In the genomic region with DNA sequence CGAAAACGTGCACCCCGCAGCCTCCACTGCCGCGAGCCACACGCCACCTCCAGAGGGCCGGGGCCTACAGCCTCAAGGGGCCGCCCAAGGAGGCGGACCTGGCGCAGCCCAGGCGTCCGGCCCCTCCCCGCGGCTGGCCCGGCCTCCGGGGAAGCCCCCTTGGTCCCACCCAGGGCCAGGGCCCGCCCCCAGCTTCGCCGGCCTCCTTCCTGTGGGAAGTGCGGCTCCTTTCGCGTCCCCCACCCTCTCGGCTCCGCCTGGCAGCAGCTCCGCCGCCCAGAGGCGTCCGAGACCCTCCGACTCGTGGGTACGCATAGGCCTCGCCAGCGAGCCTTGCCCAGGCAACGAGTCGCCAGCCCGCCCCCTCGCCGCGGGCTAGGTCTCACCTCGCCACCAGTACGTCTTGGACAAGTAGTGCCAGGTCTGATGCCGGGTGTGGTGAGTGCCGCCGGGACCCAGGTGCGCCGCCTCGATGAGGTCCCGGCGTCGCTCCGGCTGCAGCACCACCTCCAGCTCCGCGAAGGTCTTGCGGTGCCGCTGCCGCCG, we compare ENCODE assay signal across 8 cellular contexts. TPM values are rescaled to one million over a fixed set of nuclear protein-coding genes. Genes with fewer than 3 reads are reported as not detected.
A peak's percentile ranks its signal among the peaks of the same experiment; 100 is the strongest.
DNase-seq lines count a peak whose midpoint lies in the region; ATAC-seq, FAIRE-seq and TF ChIP-seq lines count a peak whose summit lies in the region.

No MANE protein-coding gene starts in this region.

- peak; percentile 86 for DNase-seq in GM12891 (ENCODE audit: insufficient read length, low spot score)
- peak; percentile 84 for DNase-seq in RCC 7860 (ENCODE audit: low spot score)
- DNase-seq in adrenal gland: peak; percentile 93 to 96 (median 95)
- DNase-seq in hepatocyte (ENCODE audit: low spot score): peak; percentile 98
- peak; percentile 95 for DNase-seq in skeletal muscle cell (ENCODE audit: low read depth)
- no peak for DNase-seq in NCI-H446 treated with DMSO at 0.1 percent for 48 hours (lab: John Stamatoyannopoulos, UW)
- DNase-seq in NOMO-1 (lab: John Stamatoyannopoulos, UW; ENCODE audit: unreplicated experiment in 2 of 2): no peak

- H3K79me2 ChIP-seq in hepatocyte: peaks cover 47% of the 10 kb centered on the region

- peaks cover 2% of the 10 kb centered on the region for H4K20me1 ChIP-seq in hepatocyte (ENCODE audit: insufficient read depth, poor library complexity, severe bottlenecking)

- TF ChIP-seq POLR2A in GM12891 (IDR thresholded peaks at IDR 0.05; ENCODE audit: low read depth, low read length): peak; percentile 61; the same call in 1 of the 2 replicates
- TF ChIP-seq POLR2A in adrenal gland (IDR thresholded peaks at IDR 0.05): peak; percentile 1 to 90

- TF ChIP-seq CTCF in adrenal gland (IDR thresholded peaks at IDR 0.05): peak in 1 of 6 experiments; percentile 3
- no peak for TF ChIP-seq CTCF in hepatocyte (IDR thresholded peaks at IDR 0.05; ENCODE audit: poor library complexity)

- H3K36me3 ChIP-seq in adrenal gland (replicated peaks in 1 of 2) (peaks cover 0 to 15% of the 10 kb centered on the region in 2 donors), hepatocyte (replicated peaks; ENCODE audit: insufficient read depth, low read depth) (no peaks in the 10 kb centered on the region)

- no peaks in the 10 kb centered on the region for H3K9me2 ChIP-seq in hepatocyte (replicated peaks; ENCODE audit: insufficient read depth)

- peak; percentile 84 for ATAC-seq in HG02759 (IDR thresholded peaks at IDR 0.05; ENCODE audit: unreplicated experiment)

- 0% methylated on average over 12 to 57 of the region's 57 CpGs; no CpG with 5 or more reads in 1 of the 4 donors for WGBS in adrenal gland, 4 donors
- under 1% methylated on average over 44 of the region's 57 CpGs for WGBS in hepatocyte (ENCODE audit: low lambda C conversion rate, missing lambda C conversion rate)

- intact Hi-C loops in adrenal gland (cut with DNase I): no loop called here

- H3K9me3 ChIP-seq in adrenal gland (replicated peaks in 1 of 3) (no peaks in the 10 kb centered on the region), hepatocyte (ENCODE audit: low read depth) (no peaks in the 10 kb centered on the region)

- peak overlapping the region; percentile 85 for H2AFZ ChIP-seq in hepatocyte

- H3K27ac ChIP-seq in adrenal gland (peak overlapping the region; percentile 93 to 99 (median 97)), hepatocyte (peak overlapping the region; percentile 95)

- H3K4me1 ChIP-seq in adrenal gland (replicated peaks in 1 of 2) (peaks cover 7 to 28% of the 10 kb centered on the region in 2 donors), hepatocyte (ENCODE audit: insufficient read depth) (peaks cover 4% of the 10 kb centered on the region)

- FAIRE-seq in GM12891 (lab: Jason Lieb, UNC): peak; percentile 86
- no peak for FAIRE-seq in RCC 7860 (lab: Jason Lieb, UNC)

- H3K4me3 ChIP-seq in adrenal gland (peak overlapping the region; percentile 81 to 98 (median 96)), hepatocyte (peak overlapping the region; percentile 50), skeletal muscle cell (ENCODE audit: low read depth, low read length) (peak overlapping the region; percentile 99)

- peak overlapping the region; percentile 82 for H3K4me2 ChIP-seq in hepatocyte

- H3K27me3 ChIP-seq in adrenal gland (no peaks in the 10 kb centered on the region), hepatocyte (no peaks in the 10 kb centered on the region)

TF ChIP-seq in GM12891, 5 proteins besides CTCF, POLR2A, EP300 and RAD21:
- TF ChIP-seq SPI1 (IDR thresholded peaks at IDR 0.05; ENCODE audit: low read depth, low read length): 0 out of 2 replicates have a peak, but pooled peaks have one; percentile 10
- peak; percentile 44; the same call in 1 of the 2 replicates for TF ChIP-seq POU2F2 (IDR thresholded peaks at IDR 0.05; ENCODE audit: low read depth, low read length)
- peak; percentile 52 for TF ChIP-seq TAF1 (IDR thresholded peaks at IDR 0.05; ENCODE audit: low read depth, low read length)
- peak; percentile 56; the same call in 1 of the 2 replicates for TF ChIP-seq POLR2AphosphoS5 (IDR thresholded peaks at IDR 0.05; ENCODE audit: low read depth, low read length)
- peak; percentile 31 for TF ChIP-seq PAX5 (IDR thresholded peaks at IDR 0.05; ENCODE audit: insufficient read depth, low read length, severe bottlenecking)

RNA-seq across cellular contexts. Expression of a gene that starts 0.6 kb away (rescaled TPM):
- polyA plus RNA-seq in GM12891 (2012; ENCODE audit: low read depth, missing spikeins): 6.4 TPM
- total RNA-seq in adrenal gland (10 to 100 TPM; 10.8 to 20.0 (median 14.2) TPM), hepatocyte (19.0 and 20.1 TPM in 2 replicates)
- polyA plus RNA-seq in adrenal gland (10 to 100 TPM in 1 of 3 donors, 1 to 10 TPM in 2; 4.9 to 16.5 (median 6.7) TPM), hepatocyte (4.9 and 5.1 TPM in 2 replicates)

RNA-seq across cellular contexts. Expression of a gene that starts 10.2 kb away (rescaled TPM):
- polyA plus RNA-seq in GM12891 (2012; ENCODE audit: low read depth, missing spikeins): 4,162 TPM
- total RNA-seq in adrenal gland (1,000 to 10,000 TPM in 3 of 8 donors, 100 to 1,000 TPM in 5; 604 to 1,652 (median 938) TPM), hepatocyte (1,543 and 1,615 TPM in 2 replicates)
- polyA plus RNA-seq in adrenal gland (1,000 to 10,000 TPM; 1,228 to 2,705 (median 2,245) TPM), hepatocyte (346 and 401 TPM in 2 replicates)

RNA-seq across cellular contexts. Expression of a gene that starts 48.1 kb away (rescaled TPM):
- 3.2 TPM for polyA plus RNA-seq in GM12891 (2012; ENCODE audit: low read depth, missing spikeins)
- 10 to 100 TPM in 3 of 8 donors, 1 to 10 TPM in 5; 4.1 to 10.7 (median 8.4) TPM for total RNA-seq in adrenal gland
- 1 to 10 TPM; 1.2 to 5.9 (median 2.1) TPM for polyA plus RNA-seq in adrenal gland
- 9.0 and 12.1 TPM in 2 replicates for total RNA-seq in hepatocyte
- polyA plus RNA-seq in hepatocyte: 2.4 and 4.1 TPM in 2 replicates

Comparison
In these comparisons a context has a peak if more than half of its experiments do, and no peak if none do; other contexts are left out.
1. DNase-seq: peak in GM12891 (single experiment), RCC 7860 (single experiment), adrenal gland (7 of 7), hepatocyte (single experiment) and skeletal muscle cell (single experiment); none in NCI-H446 treated with DMSO at 0.1 percent for 48 hours (single experiment) and NOMO-1 (0 of 2).
2. Peak in every context shown above with its lines, with median percentiles within 50 percentile points of each other: H3K4me3 ChIP-seq.